In the genomic region with DNA sequence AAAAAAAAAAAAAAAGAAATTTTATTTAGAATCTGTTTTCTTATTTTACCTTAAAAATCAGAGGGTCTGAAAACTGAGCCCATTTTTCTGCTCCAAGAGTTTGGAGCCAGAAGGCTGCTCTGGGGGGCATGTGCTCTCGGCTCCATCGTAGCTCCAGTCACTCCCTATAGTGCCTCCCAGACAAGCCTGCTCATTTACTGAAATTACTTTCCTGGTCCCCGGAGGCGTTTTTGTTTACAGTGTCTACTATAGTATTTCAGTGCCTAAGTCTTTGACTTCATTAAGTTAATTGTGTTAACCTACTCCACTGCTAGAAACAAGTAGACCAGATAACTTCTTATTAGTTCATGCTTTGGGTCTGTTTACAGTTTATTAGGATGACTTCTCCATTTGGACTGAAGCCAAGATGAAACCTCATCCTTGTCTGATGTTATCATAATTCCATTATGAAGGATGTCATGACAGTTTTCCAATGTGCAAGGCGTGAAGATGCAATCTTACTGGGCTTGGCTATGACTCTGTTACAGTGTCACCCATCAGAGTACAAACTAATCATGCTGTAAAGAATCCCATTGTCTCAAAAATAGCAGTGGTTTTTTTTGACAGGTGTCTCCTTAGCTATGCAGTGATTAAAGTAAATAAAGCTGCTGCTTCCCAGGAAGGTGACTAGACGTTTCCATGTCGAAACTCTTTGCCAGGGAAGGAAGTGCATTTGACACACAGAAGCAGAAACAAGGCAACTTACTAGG, we compare ENCODE assay signal across 17 cellular contexts.
DNase-seq lines count a peak whose midpoint lies in the region; ATAC-seq and TF ChIP-seq lines count a peak whose summit lies in the region.
"Had no signal": no experiment of that assay in that cellular context is flagged by ENCODE, and none has a peak within 500 bp of the region (broad histone marks: within the 10 kb centered on the region; RNA-seq: fewer than 3 reads in every experiment).

No MANE protein-coding gene starts in this region.

- no peaks in the 10 kb centered on the region for H3F3A ChIP-seq in PC-3 (ENCODE audit: low read length, unreplicated experiment)

- H3K9ac ChIP-seq in PC-3 (ENCODE audit: low read length) (no peak overlapping the region), mesenchymal stem cell (ENCODE audit: low read length) (no peak overlapping the region)
- H3K9ac ChIP-seq: GM23248 had no signal

- H3K14ac ChIP-seq in mesenchymal stem cell (ENCODE audit: low read length in 2 of 2) = no peak overlapping the region

- H3K27ac ChIP-seq in PC-3 (ENCODE audit: low read length) = no peak overlapping the region
- H3K27ac ChIP-seq in mesenchymal stem cell (ENCODE audit: low read length, poor library complexity, severe bottlenecking) = no peak overlapping the region
- H3K27ac ChIP-seq: GM23248, lower lobe of right lung had no signal

- H2BK120ac ChIP-seq in mesenchymal stem cell (ENCODE audit: low read depth, low read length) = no peak overlapping the region

- H3K4ac ChIP-seq in mesenchymal stem cell (ENCODE audit: low read depth in 1 of 2, low read length in 2 of 2) = no peak overlapping the region

- H2AFZ ChIP-seq in PC-3 (ENCODE audit: low read length) (no peak overlapping the region), mesenchymal stem cell (ENCODE audit: low read depth, low read length) (no peak overlapping the region)
- H2AFZ ChIP-seq: GM23248 had no signal

- no peak overlapping the region for H4K91ac ChIP-seq in mesenchymal stem cell (ENCODE audit: low read length)

- H4K8ac ChIP-seq in mesenchymal stem cell (ENCODE audit: low read length) = no peak overlapping the region

- H3K4me3 ChIP-seq in PC-3 (ENCODE audit: low read length) (no peak overlapping the region), mesenchymal stem cell (ENCODE audit: insufficient read depth in 1 of 2, low read depth in 1 of 2, low read length in 2 of 2) (no peak overlapping the region), H7 (ENCODE audit: insufficient read depth, low read depth, low read length) (no peak overlapping the region)
- H3K4me3 ChIP-seq: GM23248, lower lobe of right lung had no signal

- H2BK12ac ChIP-seq in mesenchymal stem cell (ENCODE audit: low read length in 2 of 2) = no peak overlapping the region

- no peaks in the 10 kb centered on the region for H3K4me1 ChIP-seq in PC-3 (ENCODE audit: insufficient read depth, low read length)
- H3K4me1 ChIP-seq in mesenchymal stem cell (ENCODE audit: control insufficient read depth, insufficient read depth, low read depth, low read length) = no peaks in the 10 kb centered on the region
- H3K4me1 ChIP-seq: lower lobe of right lung had no signal

- H4K20me1 ChIP-seq in PC-3 (ENCODE audit: low read length) = no peaks in the 10 kb centered on the region

- TF ChIP-seq CTCF in PC-3 (conservative IDR thresholded peaks at IDR 0.05; ENCODE audit: low read depth, low read length) (no peak), GM10266 (IDR thresholded peaks at IDR 0.05; ENCODE audit: control insufficient read depth, insufficient read depth, low read depth, missing control alignments) (no peak)

- intact Hi-C loops in PC-3 (cut with micrococcal nuclease) = no loop called here

- H3K9me3 ChIP-seq in PC-3 (ENCODE audit: low read length) (0 out of 2 replicates have a peak, but pooled peaks cover 4% of the 10 kb centered on the region), mesenchymal stem cell (ENCODE audit: control insufficient read depth, low read length) (no peaks in the 10 kb centered on the region)
- H3K9me3 ChIP-seq: lower lobe of right lung had no signal

- DNase-seq in Daoy (ENCODE audit: low read depth) (peak; percentile 58), NCI-H146 treated with DMSO at 0.1 percent for 48 hours (lab: John Stamatoyannopoulos, UW; ENCODE audit: unreplicated experiment) (peak; percentile 56), PC-3 (peak; percentile 57), mesenchymal stem cell (peak; percentile 0), H7 (no peak), GM10266 (ENCODE audit: extremely low spot score) (no peak)
- DNase-seq: activated CD4-positive, CD25-positive, alpha-beta regulatory T cell; activated effector memory CD4-positive, alpha-beta T cell treated with Interleukin-2 at 50 U/mL for 16 hours; AML-193; Calu3; GM23248; lower lobe of right lung; NCI-H446 treated with DMSO at 0.1 percent for 48 hours; right cardiac atrium; T-helper 2 cell had no signal

- H2BK15ac ChIP-seq in mesenchymal stem cell (ENCODE audit: low read depth, poor library complexity, severe bottlenecking) = no peak overlapping the region

- H3K79me1 ChIP-seq in mesenchymal stem cell (replicated peaks; ENCODE audit: low read length, poor library complexity, severe bottlenecking) = no peaks in the 10 kb centered on the region

- ATAC-seq in PC-3 (no peak; the same call in 1 of the 2 replicates), HG03196 (IDR thresholded peaks at IDR 0.05; ENCODE audit: unreplicated experiment) (no peak), HG03457 (IDR thresholded peaks at IDR 0.05; ENCODE audit: unreplicated experiment) (no peak)
- ATAC-seq: lower lobe of right lung had no signal

- BruUV-seq in PC-3 (replicated peaks; lab: Mats Ljungman, UMichigan) = no TSS peak

- no peak overlapping the region for H3K23ac ChIP-seq in mesenchymal stem cell (ENCODE audit: low read length in 2 of 2)

- H2BK5ac ChIP-seq in mesenchymal stem cell (ENCODE audit: low read depth, low read length, poor library complexity, severe bottlenecking) = no peak overlapping the region

- H3K4me2 ChIP-seq in PC-3 (ENCODE audit: low read length) (no peak overlapping the region), mesenchymal stem cell (ENCODE audit: low read length, poor library complexity, severe bottlenecking) (no peak overlapping the region)

- 44% methylated on average over 5 of the region's 7 CpGs for WGBS in mesenchymal stem cell

- H3K36me3 ChIP-seq in PC-3 (ENCODE audit: low read depth, low read length) (no peaks in the 10 kb centered on the region), mesenchymal stem cell (ENCODE audit: control insufficient read depth in 1 of 2, insufficient read depth in 2 of 2, low read depth in 1 of 2, low read length in 2 of 2) (no peaks in the 10 kb centered on the region), H7 (replicated peaks; ENCODE audit: control insufficient read depth, insufficient read depth, low read length) (no peaks in the 10 kb centered on the region)
- H3K36me3 ChIP-seq: lower lobe of right lung had no signal

- H3K18ac ChIP-seq in mesenchymal stem cell (ENCODE audit: low read depth in 1 of 2, low read length in 2 of 2) = no peak overlapping the region

- H2AK5ac ChIP-seq in mesenchymal stem cell (ENCODE audit: low read length, severe bottlenecking) = no peak overlapping the region

- POLR2A ChIA-PET in PC-3 (lab: Charles Lee; ENCODE audit: unreplicated experiment) = no interaction called here

- H3K9me2 ChIP-seq in PC-3 (replicated peaks; ENCODE audit: low read length) = no peaks in the 10 kb centered on the region

- CTCF ChIA-PET in PC-3 (lab: Charles Lee) = no interaction called here

- no peaks in the 10 kb centered on the region for H3K79me2 ChIP-seq in PC-3 (ENCODE audit: low read length)

- H3K27me3 ChIP-seq in PC-3 (ENCODE audit: low read length) (peaks cover 53% of the 10 kb centered on the region), mesenchymal stem cell (ENCODE audit: control insufficient read depth in 1 of 2, insufficient read depth in 1 of 2, low read length in 2 of 2) (no peaks in the 10 kb centered on the region), H7 (ENCODE audit: control insufficient read depth, insufficient read depth, low read length) (no peaks in the 10 kb centered on the region)

Comparison
In these comparisons a context has a peak if more than half of its experiments do, and no peak if none do; other contexts are left out.
1. DNase-seq: peak in Daoy (single experiment), NCI-H146 treated with DMSO at 0.1 percent for 48 hours (single experiment), PC-3 (single experiment) and mesenchymal stem cell (single experiment); none in H7 (single experiment) and GM10266 (single experiment).